Comparison of ENCODE assay signal across 1 cellular context in the genomic region with DNA sequence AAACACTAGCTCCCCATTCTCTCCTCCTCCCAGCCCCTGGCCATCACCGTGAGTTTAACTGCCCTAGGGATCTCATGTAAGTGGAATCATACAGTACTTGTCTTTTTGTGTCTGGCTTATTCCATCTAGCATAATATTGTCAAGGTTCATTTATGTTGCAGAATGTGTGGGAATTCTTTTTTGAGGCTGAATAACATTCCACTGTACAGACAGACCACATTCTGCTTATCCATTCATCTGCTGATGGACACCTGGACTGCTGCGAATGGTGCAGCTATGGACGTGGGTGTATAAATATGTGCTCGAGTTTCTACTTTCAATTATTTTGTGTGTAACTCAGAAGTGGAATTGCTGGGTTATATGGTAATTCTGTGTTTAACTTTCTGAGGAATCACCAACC.
TF ChIP-seq lines count a peak whose summit lies in the region.

No MANE protein-coding gene starts in this region.

TF ChIP-seq in GM12878, 131 proteins besides CTCF, POLR2A, EP300 and RAD21 (continued from another document):
- TF ChIP-seq MXI1 (IDR thresholded peaks at IDR 0.05; ENCODE audit: low read depth, low read length) (no peak), CEBPB (IDR thresholded peaks at IDR 0.05; ENCODE audit: borderline replicate concordance in 1 of 2, low read depth in 2 of 2, low read length in 2 of 2) (no peak), GABPA (IDR thresholded peaks at IDR 0.05; ENCODE audit: low read depth) (no peak), SUZ12 (IDR thresholded peaks at IDR 0.05; ENCODE audit: unreplicated experiment) (no peak), LARP7 (IDR thresholded peaks at IDR 0.05) (no peak), NR2F1 (conservative IDR thresholded peaks at IDR 0.05) (no peak)
- TF ChIP-seq, protein P1, sequence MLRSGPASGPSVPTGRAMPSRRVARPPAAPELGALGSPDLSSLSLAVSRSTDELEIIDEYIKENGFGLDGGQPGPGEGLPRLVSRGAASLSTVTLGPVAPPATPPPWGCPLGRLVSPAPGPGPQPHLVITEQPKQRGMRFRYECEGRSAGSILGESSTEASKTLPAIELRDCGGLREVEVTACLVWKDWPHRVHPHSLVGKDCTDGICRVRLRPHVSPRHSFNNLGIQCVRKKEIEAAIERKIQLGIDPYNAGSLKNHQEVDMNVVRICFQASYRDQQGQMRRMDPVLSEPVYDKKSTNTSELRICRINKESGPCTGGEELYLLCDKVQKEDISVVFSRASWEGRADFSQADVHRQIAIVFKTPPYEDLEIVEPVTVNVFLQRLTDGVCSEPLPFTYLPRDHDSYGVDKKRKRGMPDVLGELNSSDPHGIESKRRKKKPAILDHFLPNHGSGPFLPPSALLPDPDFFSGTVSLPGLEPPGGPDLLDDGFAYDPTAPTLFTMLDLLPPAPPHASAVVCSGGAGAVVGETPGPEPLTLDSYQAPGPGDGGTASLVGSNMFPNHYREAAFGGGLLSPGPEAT (IDR thresholded peaks at IDR 0.05; ENCODE audit: low read depth), result no peak
